In genomic region chr10:14086596-14086995, GRCh38 we compare ENCODE assay signal across 10 cellular contexts.
"Had no signal": no experiment of that assay in that cellular context is flagged by ENCODE, and none has a peak within 500 bp of the region (broad histone marks: within the 10 kb centered on the region; RNA-seq: fewer than 3 reads in every experiment).

No MANE protein-coding gene starts in this region.

- H3K9me3 Mint-ChIP-seq: activated naive CD4-positive, alpha-beta T cell treated with anti-CD3 and anti-CD28 coated beads, Interleukin-2, amount 50 U/mL, for 72 hours had no signal

- H3K4me3 ChIP-seq: coronary artery, hepatocyte, ovary, skin epidermis, stomach, thoracic aorta had no signal

- H3K27ac Mint-ChIP-seq: activated naive CD4-positive, alpha-beta T cell treated with anti-CD3 and anti-CD28 coated beads, Interleukin-2, amount 50 U/mL, for 72 hours had no signal

- H3K36me3 Mint-ChIP-seq: activated naive CD4-positive, alpha-beta T cell treated with anti-CD3 and anti-CD28 coated beads, Interleukin-2, amount 50 U/mL, for 72 hours had no signal

- DNase-seq: activated T-cell treated with anti-CD3 and anti-CD28 coated beads, Interleukin-2, amount 50 U/mL, for 1 hour; anterior cingulate cortex; effector CD4-positive, alpha-beta T cell; ovary; stomach had no signal

- ATAC-seq: activated naive CD4-positive, alpha-beta T cell treated with anti-CD3 and anti-CD28 coated beads, Interleukin-2, amount 50 U/mL, for 72 hours had no signal
